In genomic region chr7:133186060-133186459, GRCh38 we compare ENCODE assay signal across 17 cellular contexts.
A peak's percentile ranks its signal among the peaks of the same experiment; 100 is the strongest.
DNase-seq lines count a peak whose midpoint lies in the region; ATAC-seq and TF ChIP-seq lines count a peak whose summit lies in the region.
"Had no signal": no experiment of that assay in that cellular context is flagged by ENCODE, and none has a peak within 500 bp of the region (broad histone marks: within the 10 kb centered on the region; RNA-seq: fewer than 3 reads in every experiment).

No MANE protein-coding gene starts in this region.

- H2AFZ ChIP-seq in neural progenitor cell (replicated peaks), result no peak overlapping the region

- H3F3A ChIP-seq in neural progenitor cell (ENCODE audit: low read depth), result no peaks in the 10 kb centered on the region

- TF ChIP-seq CTCF in LNCaP clone FGC (IDR thresholded peaks at IDR 0.05; ENCODE audit: control insufficient read depth, extremely low read depth, insufficient read depth), result no peak
- TF ChIP-seq CTCF in neural progenitor cell (IDR thresholded peaks at IDR 0.05), result no peak

- ATAC-seq in GM18867 (IDR thresholded peaks at IDR 0.05; ENCODE audit: unreplicated experiment), result peak; percentile 43
- ATAC-seq in HG02870 (IDR thresholded peaks at IDR 0.05; ENCODE audit: unreplicated experiment), result peak; percentile 76
- ATAC-seq in HG03460 (IDR thresholded peaks at IDR 0.05; ENCODE audit: unreplicated experiment), result no peak
- ATAC-seq: HepG2 had no signal

- no peaks in the 10 kb centered on the region for H3K36me3 ChIP-seq in neural progenitor cell

- no peak overlapping the region for H3K27ac Mint-ChIP-seq in neural progenitor cell
- H3K27ac Mint-ChIP-seq: CD14-positive monocyte; T-helper 1 cell treated with Interleukin-12 subunit alpha and Interleukin-12 subunit beta and Interleukin-4 antibody, amounts not matched to agents 30 μg/mL and 1 μg/mL, for 36 hours had no signal

- H3K4me2 ChIP-seq in neural progenitor cell, result no peak overlapping the region

- no peak overlapping the region for H3K4me3 Mint-ChIP-seq in neural progenitor cell
- H3K4me3 Mint-ChIP-seq: CD14-positive monocyte; T-helper 1 cell treated with Interleukin-12 subunit alpha and Interleukin-12 subunit beta and Interleukin-4 antibody, amounts not matched to agents 30 μg/mL and 1 μg/mL, for 36 hours had no signal

- H3K4me3 ChIP-seq in LNCaP clone FGC (ENCODE audit: low read depth, low read length) (no peak overlapping the region), neural progenitor cell (no peak overlapping the region)

- peak; percentile 67 for DNase-seq in LNCaP clone FGC (ENCODE audit: low read depth)
- peak; percentile 4 for DNase-seq in foreskin melanocyte
- DNase-seq in middle frontal gyrus (ENCODE audit: extremely low spot score, low spot score), result no peak
- DNase-seq in neural progenitor cell (ENCODE audit: low spot score), result no peak
- DNase-seq: AML-193, GDM1, KBM-7, NCI-H1048, NCI-H1436 treated with DMSO at 0.1 percent for 48 hours, NCI-H2029, NCI-H526 had no signal

- no peaks in the 10 kb centered on the region for H3K79me2 ChIP-seq in neural progenitor cell (ENCODE audit: low read depth)

- H4K20me1 ChIP-seq in neural progenitor cell (ENCODE audit: low read depth), result no peaks in the 10 kb centered on the region

- no peaks in the 10 kb centered on the region for H3K27me3 ChIP-seq in neural progenitor cell

- H3K36me3 Mint-ChIP-seq in neural progenitor cell, result no peaks in the 10 kb centered on the region
- H3K36me3 Mint-ChIP-seq: CD14-positive monocyte had no signal

- no peak overlapping the region for H3K27ac ChIP-seq in neural progenitor cell

- H3K9me3 Mint-ChIP-seq in neural progenitor cell, result no peaks in the 10 kb centered on the region
- H3K9me3 Mint-ChIP-seq: CD14-positive monocyte; T-helper 1 cell treated with Interleukin-12 subunit alpha and Interleukin-12 subunit beta and Interleukin-4 antibody, amounts not matched to agents 30 μg/mL and 1 μg/mL, for 36 hours had no signal

- no peaks in the 10 kb centered on the region for H3K27me3 Mint-ChIP-seq in neural progenitor cell (ENCODE audit: insufficient read depth, low read depth)

- no peaks in the 10 kb centered on the region for H3K9me3 ChIP-seq in neural progenitor cell (ENCODE audit: low read depth)

- H3K4me1 Mint-ChIP-seq in neural progenitor cell, result peaks cover 3% of the 10 kb centered on the region
- H3K4me1 Mint-ChIP-seq: CD14-positive monocyte had no signal

- no peaks in the 10 kb centered on the region for H3K4me1 ChIP-seq in neural progenitor cell

- no peak overlapping the region for H3K9ac ChIP-seq in neural progenitor cell

Comparison
In these comparisons a context has a peak if more than half of its experiments do, and no peak if none do; other contexts are left out.
1. DNase-seq: peak in LNCaP clone FGC (single experiment) and foreskin melanocyte (single experiment); none in middle frontal gyrus (single experiment) and neural progenitor cell (single experiment).